In genomic region chr9:71920456-71921189, GRCh38 we compare ENCODE assay signal across 1 cellular context.
TF ChIP-seq lines count a peak whose summit lies in the region.

No MANE protein-coding gene starts in this region.

TF ChIP-seq in H1, 55 proteins besides CTCF, POLR2A, EP300 and RAD21 (continued from another document):
- no peak for TF ChIP-seq ATF3 (IDR thresholded peaks at IDR 0.05; ENCODE audit: insufficient read depth, low read depth, low read length)
